Comparison of ENCODE assay signal across 14 cellular contexts in genomic region chr18:79379251-79379905, GRCh38. TPM values are rescaled to one million over a fixed set of nuclear protein-coding genes. Genes with fewer than 3 reads are reported as not detected.
A peak's percentile ranks its signal among the peaks of the same experiment; 100 is the strongest.
DNase-seq lines count a peak whose midpoint lies in the region; ATAC-seq, FAIRE-seq and TF ChIP-seq lines count a peak whose summit lies in the region.
"Had no signal": no experiment of that assay in that cellular context is flagged by ENCODE, and none has a peak within 500 bp of the region (broad histone marks: within the 10 kb centered on the region; RNA-seq: fewer than 3 reads in every experiment).

No MANE protein-coding gene starts in this region.

- peak overlapping the region; percentile 44; the same call in 2 of the 3 replicates for H3K4me2 ChIP-seq in A549
- peak overlapping the region; percentile 69 for H3K4me2 ChIP-seq in PC-3 (ENCODE audit: low read length)
- H3K4me2 ChIP-seq: SK-N-SH had no signal

- H3K4me1 ChIP-seq in A549: no peaks in the 10 kb centered on the region
- peaks cover 4% of the 10 kb centered on the region; the same call in 1 of the 2 replicates for H3K4me1 ChIP-seq in PC-3 (ENCODE audit: insufficient read depth, low read length)
- H3K4me1 ChIP-seq in vagina: peaks cover 8% of the 10 kb centered on the region
- no peaks in the 10 kb centered on the region for H3K4me1 ChIP-seq in mucosa of descending colon (ENCODE audit: low read depth)

- POLR2A ChIA-PET in A549 (lab: Yijun Ruan, JAX): no interaction called here
- POLR2A ChIA-PET in PC-3 (lab: Charles Lee; ENCODE audit: unreplicated experiment): no interaction called here
- POLR2A ChIA-PET in GM10248 (lab: Yijun Ruan, JAX): no interaction called here

- no peaks in the 10 kb centered on the region for H3K9me2 ChIP-seq in PC-3 (replicated peaks; ENCODE audit: low read length)
- H3K9me2 ChIP-seq: SK-N-SH had no signal

- H2AFZ ChIP-seq in PC-3 (ENCODE audit: low read length): peak overlapping the region; percentile 20; the same call in 1 of the 2 replicates

- no peak overlapping the region for H3K9ac ChIP-seq in PC-3 (ENCODE audit: low read length)
- H3K9ac ChIP-seq: SK-N-SH had no signal

- DNase-seq in A549 (ENCODE audit: low read depth in 1 of 2, low spot score in 1 of 2) (no peak), GM12891 (ENCODE audit: insufficient read length, low spot score) (no peak), PC-3 (no peak), vagina (ENCODE audit: extremely low spot score in 2 of 2) (no peak), GM10248 (ENCODE audit: extremely low spot score) (no peak), mucosa of descending colon (no peak), NCI-H446 treated with DMSO at 0.1 percent for 48 hours (lab: John Stamatoyannopoulos, UW) (no peak)
- DNase-seq: DMS79 treated with DMSO at 0.1 percent for 48 hours, NCI-H2171 treated with DMSO at 0.1 percent for 48 hours had no signal

- H3K4me3 ChIP-seq in A549: no peak overlapping the region
- 0 out of 2 replicates have a peak overlapping the region, but pooled peaks have one; percentile 22 for H3K4me3 ChIP-seq in PC-3 (ENCODE audit: low read length)
- H3K4me3 ChIP-seq in vagina: no peak overlapping the region
- H3K4me3 ChIP-seq in mucosa of descending colon: no peak overlapping the region
- H3K4me3 ChIP-seq: suprapubic skin had no signal

- CTCF ChIA-PET in A549 (lab: Yijun Ruan, JAX) (interaction anchor here (0.6 to 11.7 kb wide), 24 partner anchors 8 to 588 kb away, joined by 3 to 144 read pairs (median 4); partner anchors contain the start of gene NFATC1), PC-3 (lab: Charles Lee) (no interaction called here), GM10248 (lab: Yijun Ruan, JAX) (interaction anchor here (1.0 to 12.2 kb wide), 33 partner anchors 8 to 834 kb away, joined by 3 to 137 read pairs (median 6); no protein-coding TSS in a partner anchor)

- H3K36me3 ChIP-seq in PC-3 (ENCODE audit: low read depth, low read length): no peaks in the 10 kb centered on the region
- peaks cover 0 to 14% of the 10 kb centered on the region in 2 donors for H3K36me3 ChIP-seq in vagina
- no peaks in the 10 kb centered on the region for H3K36me3 ChIP-seq in mucosa of descending colon (ENCODE audit: low read depth)

- intact Hi-C loops in PC-3 (cut with micrococcal nuclease): loop anchor here (1.0 to 2.0 kb wide), 2 partner anchors 149 to 265 kb away; no protein-coding TSS in a partner anchor
- intact Hi-C loops in vagina (cut with DNase I): loop anchor here (2.0 kb wide), 1 partner anchor 265 kb away; no protein-coding TSS in a partner anchor
- intact Hi-C loops in mucosa of descending colon (cut with DNase I, micrococcal nuclease): loop anchor here (5.0 kb wide), 2 partner anchors 148 to 263 kb away; no protein-coding TSS in a partner anchor

- no peaks in the 10 kb centered on the region for H3K27me3 ChIP-seq in PC-3 (ENCODE audit: low read length)
- H3K27me3 ChIP-seq in layer of hippocampus (ENCODE audit: control insufficient read depth, insufficient read depth, low read length): no peaks in the 10 kb centered on the region
- no peaks in the 10 kb centered on the region for H3K27me3 ChIP-seq in vagina

- H3K27ac ChIP-seq in A549 (no peak overlapping the region), PC-3 (ENCODE audit: low read length) (no peak overlapping the region), layer of hippocampus (ENCODE audit: low read depth, low read length) (peak overlapping the region; percentile 12), vagina (no peak overlapping the region)
- H3K27ac ChIP-seq: suprapubic skin had no signal

- TF ChIP-seq RAD21 in A549 (conservative IDR thresholded peaks at IDR 0.05 in 1 of 2, IDR thresholded peaks at IDR 0.05 in 1 of 2): no peak; a peak in 1 of 5 replicates

- TF ChIP-seq POLR2A in A549 (IDR thresholded peaks at IDR 0.05; ENCODE audit: low read length) (no peak), GM12891 (IDR thresholded peaks at IDR 0.05; ENCODE audit: low read depth, low read length) (no peak), vagina (IDR thresholded peaks at IDR 0.05) (no peak)

- H3K9me3 ChIP-seq in A549 (no peaks in the 10 kb centered on the region), PC-3 (ENCODE audit: low read length) (no peaks in the 10 kb centered on the region), vagina (no peaks in the 10 kb centered on the region), mucosa of descending colon (no peaks in the 10 kb centered on the region)
- H3K9me3 ChIP-seq: SK-N-SH, suprapubic skin had no signal

- no peak for TF ChIP-seq EP300 in A549 (IDR thresholded peaks at IDR 0.05)

- no peaks in the 10 kb centered on the region for H3K79me2 ChIP-seq in PC-3 (ENCODE audit: low read length)

- no peaks in the 10 kb centered on the region for H3F3A ChIP-seq in PC-3 (ENCODE audit: low read length, unreplicated experiment)

- BruUV-seq in PC-3 (replicated peaks; lab: Mats Ljungman, UMichigan): no TSS peak

- ATAC-seq in A549: no peak; a peak in 1 of 6 replicates
- ATAC-seq in PC-3: no peak
- no peak for ATAC-seq in mucosa of descending colon

- no peak for TF ChIP-seq CTCF in A549 (IDR thresholded peaks at IDR 0.05)
- no peak for TF ChIP-seq CTCF in PC-3 (conservative IDR thresholded peaks at IDR 0.05; ENCODE audit: low read depth, low read length)
- TF ChIP-seq CTCF in vagina (IDR thresholded peaks at IDR 0.05): no peak
- TF ChIP-seq CTCF in GM10248 (IDR thresholded peaks at IDR 0.05; ENCODE audit: control extremely low read depth, extremely low read depth, low read depth, missing control alignments): no peak
- no peak for TF ChIP-seq CTCF in mucosa of descending colon (IDR thresholded peaks at IDR 0.05)

- no peaks in the 10 kb centered on the region for H4K20me1 ChIP-seq in PC-3 (ENCODE audit: low read length)

- 65% methylated on average over 17 of the region's 22 CpGs for WGBS in A549 (ENCODE audit: missing lambda C conversion rate)

- FAIRE-seq in A549 (lab: Jason Lieb, UNC) (no peak), GM12891 (lab: Jason Lieb, UNC) (peak; percentile 35)
- FAIRE-seq: bronchial epithelial cell, TTC549 had no signal

TF ChIP-seq in A549, 52 proteins besides CTCF, POLR2A, EP300 and RAD21 (continues in another document):
- TF ChIP-seq TFCP2L1 (CRISPR knock-in tag; IDR thresholded peaks at IDR 0.05): no peak
- no peak for TF ChIP-seq HES2 (IDR thresholded peaks at IDR 0.05)
- no peak for TF ChIP-seq MAFK (IDR thresholded peaks at IDR 0.05; ENCODE audit: partially characterized antibody)
- no peak for TF ChIP-seq HEYL (CRISPR knock-in tag; IDR thresholded peaks at IDR 0.05)
- TF ChIP-seq HOXA7 (CRISPR knock-in tag; IDR thresholded peaks at IDR 0.05): no peak
- TF ChIP-seq TP53 (CRISPR knock-in tag; IDR thresholded peaks at IDR 0.05): no peak
- TF ChIP-seq USF2 (IDR thresholded peaks at IDR 0.05): no peak
- TF ChIP-seq RARB (CRISPR knock-in tag; IDR thresholded peaks at IDR 0.05): no peak
- TF ChIP-seq BHLHE40 (IDR thresholded peaks at IDR 0.05; ENCODE audit: low read depth, low read length): no peak
- no peak for TF ChIP-seq HOXB5 (CRISPR knock-in tag; IDR thresholded peaks at IDR 0.05)
- TF ChIP-seq FOSL2 (IDR thresholded peaks at IDR 0.05): no peak
- no peak for TF ChIP-seq FOSL2 (CRISPR knock-in tag; IDR thresholded peaks at IDR 0.05)

TF ChIP-seq in GM12891, 5 proteins besides CTCF, POLR2A, EP300 and RAD21:
- no peak for TF ChIP-seq POLR2AphosphoS5 (IDR thresholded peaks at IDR 0.05; ENCODE audit: low read depth, low read length)
- no peak for TF ChIP-seq SPI1 (IDR thresholded peaks at IDR 0.05; ENCODE audit: low read depth, low read length)
- no peak for TF ChIP-seq TAF1 (IDR thresholded peaks at IDR 0.05; ENCODE audit: low read depth, low read length)
- TF ChIP-seq POU2F2 (IDR thresholded peaks at IDR 0.05; ENCODE audit: low read depth, low read length): no peak
- no peak for TF ChIP-seq PAX5 (IDR thresholded peaks at IDR 0.05; ENCODE audit: insufficient read depth, low read length, severe bottlenecking)

RNA-seq across cellular contexts. Expression of gene NFATC1, which starts 16.4 kb away (rescaled TPM):
- polyA plus RNA-seq in A549 (2011; rRNA removed): 0.52 and 1.2 TPM in 2 replicates
- polyA plus RNA-seq in A549 (2012; cell fraction: cytosol; rRNA removed): 1.4 and 2.3 TPM in 2 replicates
- polyA plus RNA-seq in A549 (2012; cell fraction: nucleus; rRNA removed): 3.2 and 4.6 TPM in 2 replicates
- polyA plus RNA-seq in A549 (2017; fragmentation: RNase III; extraction: RNeasy Plus Mini Kit Qiagen cat#74134 plus additional on column Dnase treatment): 1.7 to 2.3 TPM (median 2.0 TPM) in 3 replicates
- 0.95 and 1.6 TPM in 2 replicates for polyA minus RNA-seq in A549 (2011; rRNA and poly(A)+ RNA removed)
- 34.8 TPM for polyA plus RNA-seq in GM12891 (2012; ENCODE audit: low read depth, missing spikeins)
- 5.9 and 9.8 TPM in 2 replicates for total RNA-seq in PC-3 (2014; rRNA removed)
- total RNA-seq in vagina: 21.9 TPM
- total RNA-seq in mucosa of descending colon: 10 to 100 TPM in 1 of 3 donors, 1 to 10 TPM in 2; 2.9 to 12.9 (median 4.6) TPM
